14 cellular contexts compared by ENCODE assay signal in genomic region chr18:76410660-76411417, GRCh38.
DNase-seq lines count a peak whose midpoint lies in the region; ATAC-seq and TF ChIP-seq lines count a peak whose summit lies in the region.
"Had no signal": no experiment of that assay in that cellular context is flagged by ENCODE, and none has a peak within 500 bp of the region (broad histone marks: within the 10 kb centered on the region; RNA-seq: fewer than 3 reads in every experiment).

No MANE protein-coding gene starts in this region.

- H3K9me3 Mint-ChIP-seq in activated naive CD8-positive, alpha-beta T cell treated with anti-CD3 and anti-CD28 coated beads, Interleukin-2, amount 50 U/mL, for 24 hours = peaks cover 4% of the 10 kb centered on the region

- ATAC-seq in GM18909 (IDR thresholded peaks at IDR 0.05; ENCODE audit: poor library complexity, unreplicated experiment) (peak; percentile 70), HG03066 (IDR thresholded peaks at IDR 0.05; ENCODE audit: low read depth, unreplicated experiment) (peak; percentile 63)
- ATAC-seq in activated naive CD8-positive, alpha-beta T cell treated with anti-CD3 and anti-CD28 coated beads, Interleukin-2, amount 50 U/mL, for 24 hours = peak; percentile 69
- ATAC-seq: left cardiac atrium had no signal

- H3K36me3 Mint-ChIP-seq in activated naive CD8-positive, alpha-beta T cell treated with anti-CD3 and anti-CD28 coated beads, Interleukin-2, amount 50 U/mL, for 24 hours (ENCODE audit: low read depth) = peaks cover 15% of the 10 kb centered on the region

- POLR2A ChIA-PET in GM10248 (lab: Yijun Ruan, JAX) = no interaction called here

- DNase-seq in GM10248 (ENCODE audit: extremely low spot score) = peak; percentile 75
- peak; percentile 17 for DNase-seq in activated naive CD8-positive, alpha-beta T cell treated with anti-CD3 and anti-CD28 coated beads, Interleukin-2, amount 50 U/mL, for 24 hours
- no peak for DNase-seq in amygdala (lab: John Stamatoyannopoulos, UW)
- DNase-seq in WERI-Rb-1 = no peak
- DNase-seq in activated gamma-delta T cell treated with Interleukin-2 at 50 U/mL for 16 hours = no peak
- no peak for DNase-seq in G401 (ENCODE audit: low spot score)
- DNase-seq: activated naive CD8-positive, alpha-beta T cell treated with anti-CD3 and anti-CD28 coated beads, Interleukin-2, amount 10 ng/mL, durations not matched to agents 7 days and 5 days; DMS79; HCEC 1CT; left cardiac atrium; NCI-H1436 had no signal

- H3K9me3 ChIP-seq in WERI-Rb-1 (ENCODE audit: severe bottlenecking) = no peaks in the 10 kb centered on the region

- H3K36me3 ChIP-seq in WERI-Rb-1 = peaks cover 14% of the 10 kb centered on the region

- peak overlapping the region; percentile 65 for H3K27ac Mint-ChIP-seq in activated naive CD8-positive, alpha-beta T cell treated with anti-CD3 and anti-CD28 coated beads, Interleukin-2, amount 50 U/mL, for 24 hours
- H3K27ac Mint-ChIP-seq: activated naive CD8-positive, alpha-beta T cell treated with anti-CD3 and anti-CD28 coated beads, Interleukin-2, amount 10 ng/mL, durations not matched to agents 7 days and 5 days had no signal

- TF ChIP-seq CTCF in GM10248 (IDR thresholded peaks at IDR 0.05; ENCODE audit: control extremely low read depth, extremely low read depth, low read depth, missing control alignments) = no peak
- no peak for TF ChIP-seq CTCF in WERI-Rb-1 (IDR thresholded peaks at IDR 0.05; ENCODE audit: low read depth, low read length)

- no peaks in the 10 kb centered on the region for H3K27me3 ChIP-seq in WERI-Rb-1 (ENCODE audit: insufficient read depth, low read depth, severe bottlenecking)

- no peak overlapping the region for H3K27ac ChIP-seq in WERI-Rb-1
- H3K27ac ChIP-seq: SK-N-MC had no signal

- no peaks in the 10 kb centered on the region for H3K27me3 Mint-ChIP-seq in activated naive CD8-positive, alpha-beta T cell treated with anti-CD3 and anti-CD28 coated beads, Interleukin-2, amount 50 U/mL, for 24 hours
- H3K27me3 Mint-ChIP-seq: activated naive CD8-positive, alpha-beta T cell treated with anti-CD3 and anti-CD28 coated beads, Interleukin-2, amount 10 ng/mL, durations not matched to agents 7 days and 5 days had no signal

- in situ Hi-C loops in G401 (cut with HindIII; ENCODE audit: low sequenced_read_pairs) = no loop called here

- peaks cover 36% of the 10 kb centered on the region for H3K4me1 Mint-ChIP-seq in activated naive CD8-positive, alpha-beta T cell treated with anti-CD3 and anti-CD28 coated beads, Interleukin-2, amount 50 U/mL, for 24 hours

- H3K4me3 Mint-ChIP-seq in activated naive CD8-positive, alpha-beta T cell treated with anti-CD3 and anti-CD28 coated beads, Interleukin-2, amount 50 U/mL, for 24 hours = peak overlapping the region; percentile 37
- H3K4me3 Mint-ChIP-seq: activated naive CD8-positive, alpha-beta T cell treated with anti-CD3 and anti-CD28 coated beads, Interleukin-2, amount 10 ng/mL, durations not matched to agents 7 days and 5 days had no signal

- CTCF ChIA-PET in GM10248 (lab: Yijun Ruan, JAX) = interaction anchor here (1.0 to 3.6 kb wide), 2 partner anchors 12 to 299 kb away, joined by 3 to 34 read pairs; no protein-coding TSS in a partner anchor

- H3K4me3 ChIP-seq in WERI-Rb-1 (ENCODE audit: low read depth, low read length) = no peak overlapping the region
- H3K4me3 ChIP-seq: SK-N-MC had no signal

Comparison
In these comparisons a context has a peak if more than half of its experiments do, and no peak if none do; other contexts are left out.
1. DNase-seq: peak in GM10248 (single experiment) and activated naive CD8-positive, alpha-beta T cell treated with anti-CD3 and anti-CD28 coated beads, Interleukin-2, amount 50 U/mL, for 24 hours (single experiment); none in amygdala (0 of 56), WERI-Rb-1 (single experiment), activated gamma-delta T cell treated with Interleukin-2 at 50 U/mL for 16 hours (single experiment) and G401 (single experiment).
2. Peak in every context shown above with its lines, with median percentiles within 50 percentile points of each other: ATAC-seq.